ENCODE assay signal across 31 cellular contexts in genomic region chr4:7533267-7533666, GRCh38.
"Had no signal": no experiment of that assay in that cellular context is flagged by ENCODE, and none has a peak within 500 bp of the region (broad histone marks: within the 10 kb centered on the region; RNA-seq: fewer than 3 reads in every experiment).

No MANE protein-coding gene starts in this region.

- H3K27ac Mint-ChIP-seq: naive thymus-derived CD4-positive, alpha-beta T cell; natural killer cell; natural killer cell treated with Interleukin-12 subunit alpha and Interleukin-12 subunit beta and Interleukin-15 and Interleukin-18, amount 100 ng/mL, for 72 hours; nephron; nephron progenitor cell; progenitor cell of endocrine pancreas had no signal

- H3K27me3 Mint-ChIP-seq: natural killer cell treated with Interleukin-12 subunit alpha and Interleukin-12 subunit beta and Interleukin-15 and Interleukin-18, amount 100 ng/mL, for 72 hours had no signal

- H3K9ac ChIP-seq: neural progenitor cell, parathyroid adenoma had no signal

- H3K4me1 Mint-ChIP-seq: naive thymus-derived CD4-positive, alpha-beta T cell; naive thymus-derived CD8-positive, alpha-beta T cell had no signal

- ATAC-seq: naive thymus-derived CD4-positive, alpha-beta T cell; naive thymus-derived CD8-positive, alpha-beta T cell; natural killer cell; natural killer cell treated with Interleukin-12 subunit alpha and Interleukin-12 subunit beta and Interleukin-15 and Interleukin-18, amount 100 ng/mL, for 72 hours; pancreas; psoas muscle; right cardiac atrium; right lobe of liver; sciatic nerve had no signal

- H2AFZ ChIP-seq: neural progenitor cell, parathyroid adenoma had no signal

- H3K27ac ChIP-seq: neural progenitor cell, neutrophil, ovary, pancreas, parathyroid adenoma, prostate gland, psoas muscle, right atrium auricular region, right lobe of liver, sigmoid colon, skin epidermis, spleen had no signal

- DNase-seq: naive thymus-derived CD4-positive, alpha-beta T cell; naive thymus-derived CD8-positive, alpha-beta T cell; natural killer cell; nephron progenitor cell; nucleus accumbens; occipital lobe; ovary; retina; right lobe of liver; sigmoid colon; small intestine; spleen; stimulated activated CD4-positive, alpha-beta T cell treated with anti-CD3 and anti-CD28 coated beads, Interleukin-12 subunit alpha, Interleukin-12 subunit beta, amount 100 ng/mL, for 4 hours; stimulated activated CD4-positive, alpha-beta T cell treated with anti-CD3 and anti-CD28 coated beads, Interleukin-15, amount 100 ng/mL, for 24 hours; stimulated activated CD4-positive, alpha-beta T cell treated with anti-CD3 and anti-CD28 coated beads, Interleukin-1b, Interleukin-23, amount 100 ng/mL, for 48 hours; stimulated activated CD4-positive, alpha-beta T cell treated with anti-CD3 and anti-CD28 coated beads, Interleukin-2, amount 100 ng/mL, for 24 hours had no signal

- H3K4me1 ChIP-seq: pancreas, parathyroid adenoma, prostate gland, psoas muscle, right atrium auricular region, sigmoid colon, spleen had no signal

- H3K36me3 Mint-ChIP-seq: naive thymus-derived CD4-positive, alpha-beta T cell; natural killer cell; natural killer cell treated with Interleukin-12 subunit alpha and Interleukin-12 subunit beta and Interleukin-15 and Interleukin-18, amount 100 ng/mL, for 72 hours; neural progenitor cell had no signal

- H3K36me3 ChIP-seq: neural progenitor cell, neutrophil, ovary, pancreas, prostate gland, right atrium auricular region, right lobe of liver, sigmoid colon, spleen had no signal

- H3K9me3 Mint-ChIP-seq: natural killer cell; natural killer cell treated with Interleukin-12 subunit alpha and Interleukin-12 subunit beta and Interleukin-15 and Interleukin-18, amount 100 ng/mL, for 72 hours; nephron; nephron progenitor cell; neural crest cell; neural progenitor cell had no signal

- H3K9me3 ChIP-seq: neutrophil, ovary, pancreas, prostate gland, psoas muscle, right atrium auricular region, right lobe of liver, sigmoid colon had no signal

- H3K4me3 Mint-ChIP-seq: naive thymus-derived CD4-positive, alpha-beta T cell; natural killer cell; natural killer cell treated with Interleukin-12 subunit alpha and Interleukin-12 subunit beta and Interleukin-15 and Interleukin-18, amount 100 ng/mL, for 72 hours; nephron; neural crest cell; neural progenitor cell had no signal

- H3K4me3 ChIP-seq: neural progenitor cell, ovary, pancreas, prostate gland, psoas muscle, right atrium auricular region, right lobe of liver, sigmoid colon, skin epidermis, smooth muscle cell, spleen had no signal

- H3K4me2 ChIP-seq: neural progenitor cell, smooth muscle cell had no signal

- H3K27me3 ChIP-seq: neural progenitor cell, ovary, pancreas, right atrium auricular region, right lobe of liver, sigmoid colon had no signal
